ENCODE assay signal across 16 cellular contexts in genomic region chr3:48269592-48269991, GRCh38. TPM values are rescaled to one million over a fixed set of nuclear protein-coding genes. Genes with fewer than 3 reads are reported as not detected.
DNase-seq lines count a peak whose midpoint lies in the region; ATAC-seq and TF ChIP-seq lines count a peak whose summit lies in the region.
"Had no signal": no experiment of that assay in that cellular context is flagged by ENCODE, and none has a peak within 500 bp of the region (broad histone marks: within the 10 kb centered on the region; RNA-seq: fewer than 3 reads in every experiment).

No MANE protein-coding gene starts in this region.

- CTCF ChIA-PET in Calu3 (lab: Charles Lee) (interaction anchor here (1.2 to 3.0 kb wide), 2 partner anchors 131 to 167 kb away, joined by 5 to 32 read pairs; no protein-coding TSS in a partner anchor), MCF 10A (lab: Yijun Ruan, JAX) (interaction anchor here (0.5 to 7.9 kb wide), 8 partner anchors 15 to 278 kb away, joined by 3 to 182 read pairs (median 6); no protein-coding TSS in a partner anchor)

- no peak for ATAC-seq in HG03097 (IDR thresholded peaks at IDR 0.05; ENCODE audit: low FRiP score, unreplicated experiment)
- ATAC-seq in GM19023 (IDR thresholded peaks at IDR 0.05; ENCODE audit: unreplicated experiment) = no peak
- ATAC-seq: psoas muscle had no signal

- H3K36me3 Mint-ChIP-seq in Calu3 (ENCODE audit: insufficient read depth, unreplicated experiment) (peaks cover 13% of the 10 kb centered on the region), MCF 10A (ENCODE audit: insufficient read depth, unreplicated experiment) (peaks cover 11% of the 10 kb centered on the region), osteocyte (ENCODE audit: unreplicated experiment) (peaks cover 20% of the 10 kb centered on the region)

- H3K27ac ChIP-seq in Peyer's patch = peak overlapping the region; percentile 50 to 89 (median 72)
- H3K27ac ChIP-seq: ascending aorta, psoas muscle, thoracic aorta had no signal

- H3K27ac Mint-ChIP-seq in Calu3 (ENCODE audit: unreplicated experiment) (peak overlapping the region; percentile 84), MCF 10A (ENCODE audit: low read depth, unreplicated experiment) (peak overlapping the region; percentile 83), osteocyte (ENCODE audit: unreplicated experiment) (no peak overlapping the region)

- no peaks in the 10 kb centered on the region for H3K9me3 ChIP-seq in Peyer's patch
- H3K9me3 ChIP-seq: ascending aorta, psoas muscle, thoracic aorta had no signal

- peaks cover 0 to 17% (median 2%) of the 10 kb centered on the region in 4 donors for H3K4me1 ChIP-seq in Peyer's patch
- H3K4me1 ChIP-seq: ascending aorta, psoas muscle had no signal

- no peak overlapping the region for H3K4me3 ChIP-seq in Peyer's patch
- H3K4me3 ChIP-seq: ascending aorta, psoas muscle, thoracic aorta had no signal

- DNase-seq in Calu3 (no peak), Peyer's patch (no peak), MCF 10A (ENCODE audit: unreplicated experiment) (no peak), osteocyte (ENCODE audit: extremely low spot score, unreplicated experiment) (peak; percentile 46), NCI-H2171 (lab: John Stamatoyannopoulos, UW) (no peak)
- DNase-seq: NCI-H2029, NCI-H774, psoas muscle, T1000 had no signal

- H3K36me3 ChIP-seq in Peyer's patch = peaks cover 0 to 11% (median 0%) of the 10 kb centered on the region in 3 donors

- POLR2A ChIA-PET in MCF 10A (lab: Yijun Ruan, JAX) = interaction anchor here (0.8 to 5.4 kb wide), 14 partner anchors 8 to 394 kb away, joined by 3 to 73 read pairs (median 9); partner anchors contain the start of genes CCDC51, CELSR3, PLXNB1 and TMA7

- H3K4me3 Mint-ChIP-seq in Calu3 (ENCODE audit: low read depth, unreplicated experiment) (no peak overlapping the region), MCF 10A (ENCODE audit: unreplicated experiment) (peak overlapping the region; percentile 69), osteocyte (ENCODE audit: unreplicated experiment) (no peak overlapping the region)

- peaks cover 33% of the 10 kb centered on the region for H3K4me1 Mint-ChIP-seq in Calu3 (ENCODE audit: low read depth, unreplicated experiment)
- peaks cover 29% of the 10 kb centered on the region for H3K4me1 Mint-ChIP-seq in MCF 10A (ENCODE audit: insufficient read depth, unreplicated experiment)
- no peaks in the 10 kb centered on the region for H3K4me1 Mint-ChIP-seq in osteocyte (ENCODE audit: unreplicated experiment)

- intact Hi-C loops in Calu3 (cut with micrococcal nuclease; ENCODE audit: unreplicated experiment) (no loop called here), MCF 10A (cut with micrococcal nuclease) (loop anchor here (2.0 kb wide), 1 partner anchor 37 kb away; no protein-coding TSS in a partner anchor)

- no peak for TF ChIP-seq CTCF in Calu3 (IDR thresholded peaks at IDR 0.05; ENCODE audit: unreplicated experiment)
- no peak for TF ChIP-seq CTCF in Peyer's patch (IDR thresholded peaks at IDR 0.05)
- no peak for TF ChIP-seq CTCF in MCF 10A (IDR thresholded peaks at IDR 0.05; ENCODE audit: unreplicated experiment)
- TF ChIP-seq CTCF in osteocyte (IDR thresholded peaks at IDR 0.05) = no peak

- no peak for TF ChIP-seq POLR2A in Peyer's patch (IDR thresholded peaks at IDR 0.05)

- no peaks in the 10 kb centered on the region for H3K27me3 ChIP-seq in Peyer's patch
- H3K27me3 ChIP-seq: ascending aorta had no signal

- no TSS peak for BruUV-seq in Calu3 (replicated peaks; lab: Mats Ljungman, UMichigan)
- BruUV-seq in MCF 10A (replicated peaks; lab: Mats Ljungman, UMichigan) = no TSS peak

- no peaks in the 10 kb centered on the region for H3K27me3 Mint-ChIP-seq in Calu3 (ENCODE audit: unreplicated experiment)
- no peaks in the 10 kb centered on the region for H3K27me3 Mint-ChIP-seq in MCF 10A (ENCODE audit: insufficient read depth, unreplicated experiment)
- H3K27me3 Mint-ChIP-seq in osteocyte (ENCODE audit: unreplicated experiment) = no peaks in the 10 kb centered on the region

- no peaks in the 10 kb centered on the region for H3K9me3 Mint-ChIP-seq in Calu3 (ENCODE audit: low read depth, unreplicated experiment)
- no peaks in the 10 kb centered on the region for H3K9me3 Mint-ChIP-seq in MCF 10A (ENCODE audit: unreplicated experiment)
- no peaks in the 10 kb centered on the region for H3K9me3 Mint-ChIP-seq in osteocyte (ENCODE audit: unreplicated experiment)

RNA-seq across cellular contexts. Expression of gene ZNF589, which starts 28.7 kb away (rescaled TPM):
- total RNA-seq in Calu3 (2022) (8.0 and 8.3 TPM in 2 replicates), Peyer's patch (10 to 100 TPM in 3 of 4 donors, 1 to 10 TPM in 1; 5.6 to 91.6 (median 14.6) TPM), MCF 10A (2022) (5.6 and 5.7 TPM in 2 replicates), osteocyte (11.0 and 11.3 TPM in 2 replicates)

RNA-seq across cellular contexts. Expression of gene NME6, which starts 31.6 kb away (rescaled TPM):
- total RNA-seq in Calu3 (2022) (28.2 and 30.2 TPM in 2 replicates), Peyer's patch (10 to 100 TPM; 24.0 to 49.6 (median 39.2) TPM), MCF 10A (2022) (31.0 and 33.0 TPM in 2 replicates), osteocyte (20.2 and 26.4 TPM in 2 replicates)

RNA-seq across cellular contexts. Expression of gene CAMP, which starts 46.3 kb away (rescaled TPM):
- total RNA-seq in Calu3 (2022) (not detected in 2 replicates), Peyer's patch (not detected), MCF 10A (2022) (0.72 and 2.4 TPM in 2 replicates), osteocyte (not detected in 2 replicates)
- total RNA-seq: ascending aorta, fibroblast of lung, HT-29, myocyte, thoracic aorta had no signal
